14 cellular contexts compared by ENCODE assay signal in genomic region chr21:34926784-34927548, GRCh38.
DNase-seq lines count a peak whose midpoint lies in the region; ATAC-seq and TF ChIP-seq lines count a peak whose summit lies in the region.
"Had no signal": no experiment of that assay in that cellular context is flagged by ENCODE, and none has a peak within 500 bp of the region (broad histone marks: within the 10 kb centered on the region; RNA-seq: fewer than 3 reads in every experiment).

No MANE protein-coding gene starts in this region.

- H3K4me2 ChIP-seq in hepatocyte: peak overlapping the region; percentile 23

- H3K4me3 ChIP-seq in hepatocyte: no peak overlapping the region
- H3K4me3 ChIP-seq: psoas muscle, vagina had no signal

- H3K27ac ChIP-seq in hepatocyte: peak overlapping the region; percentile 37
- H3K27ac ChIP-seq: psoas muscle, vagina had no signal

- 73% methylated on average over 8 of the region's 8 CpGs for WGBS in hepatocyte (ENCODE audit: low lambda C conversion rate, missing lambda C conversion rate)

- H3K27me3 ChIP-seq in hepatocyte: no peaks in the 10 kb centered on the region
- H3K27me3 ChIP-seq: vagina had no signal

- H3K79me2 ChIP-seq in hepatocyte: no peaks in the 10 kb centered on the region

- H3K9me2 ChIP-seq in hepatocyte (replicated peaks; ENCODE audit: insufficient read depth): no peaks in the 10 kb centered on the region

- H3K9me3 Mint-ChIP-seq in activated naive CD4-positive, alpha-beta T cell treated with anti-CD3 and anti-CD28 coated beads, Interleukin-2, amount 50 U/mL, for 72 hours: peaks cover 16 to 27% of the 10 kb centered on the region in 2 donors
- H3K9me3 Mint-ChIP-seq in stimulated activated naive B cell treated with anti-CD40 and anti-IgM and Interleukin-4, amounts not matched to agents 10 μg/mL and 1 μg/mL and 100 μg/mL, for 72 hours: peaks cover 6% of the 10 kb centered on the region in 2 donors

- no peak for DNase-seq in activated naive CD4-positive, alpha-beta T cell treated with anti-CD3 and anti-CD28 coated beads, Interleukin-2, amount 50 U/mL, for 72 hours (ENCODE audit: low spot score in 2 of 2)
- DNase-seq in activated naive CD4-positive, alpha-beta T cell treated with anti-CD3 and anti-CD28 coated beads, Interleukin-2, amount 50 U/mL, for 16 hours: no peak
- DNase-seq in hepatocyte (ENCODE audit: low spot score) (peak; percentile 73), GOT3 (lab: John Stamatoyannopoulos, UW) (no peak), NK-92 (lab: John Stamatoyannopoulos, UW; ENCODE audit: unreplicated experiment) (no peak)
- DNase-seq in stimulated activated naive B cell treated with anti-CD40 and anti-IgM and Interleukin-4, amounts not matched to agents 10 μg/mL and 1 μg/mL and 100 μg/mL, for 72 hours: no peak
- DNase-seq in activated naive CD4-positive, alpha-beta T cell (lab: John Stamatoyannopoulos, UW): no peak
- DNase-seq: activated CD4-positive, alpha-beta T cell treated with anti-CD3 and anti-CD28 coated beads, Interleukin-2, amount 50 U/mL, for 1 hour; amniotic stem cell; NCI-H1092; NCI-H524 treated with DMSO at 0.1 percent for 48 hours; psoas muscle had no signal

- H3K36me3 ChIP-seq in hepatocyte (replicated peaks; ENCODE audit: insufficient read depth, low read depth): no peaks in the 10 kb centered on the region
- H3K36me3 ChIP-seq: vagina had no signal

- H3K4me1 Mint-ChIP-seq in stimulated activated naive B cell treated with anti-CD40 and anti-IgM and Interleukin-4, amounts not matched to agents 10 μg/mL and 1 μg/mL and 100 μg/mL, for 72 hours: peaks cover 51 to 81% of the 10 kb centered on the region in 2 donors

- TF ChIP-seq CTCF in hepatocyte (IDR thresholded peaks at IDR 0.05; ENCODE audit: poor library complexity): no peak

- no peaks in the 10 kb centered on the region for H3K9me3 ChIP-seq in hepatocyte (ENCODE audit: low read depth)
- H3K9me3 ChIP-seq: psoas muscle, vagina had no signal

- H2AFZ ChIP-seq in hepatocyte: no peak overlapping the region

- H3K4me3 Mint-ChIP-seq in stimulated activated naive B cell treated with anti-CD40 and anti-IgM and Interleukin-4, amounts not matched to agents 10 μg/mL and 1 μg/mL and 100 μg/mL, for 72 hours: peak overlapping the region; percentile 43 to 55

- H3K27me3 Mint-ChIP-seq in stimulated activated naive B cell treated with anti-CD40 and anti-IgM and Interleukin-4, amounts not matched to agents 10 μg/mL and 1 μg/mL and 100 μg/mL, for 72 hours: no peaks in the 10 kb centered on the region

- no peaks in the 10 kb centered on the region for H4K20me1 ChIP-seq in hepatocyte (ENCODE audit: insufficient read depth, poor library complexity, severe bottlenecking)

- H3K4me1 ChIP-seq in hepatocyte (ENCODE audit: insufficient read depth): peaks cover 11% of the 10 kb centered on the region
- H3K4me1 ChIP-seq: vagina had no signal

- peak overlapping the region; percentile 25 to 55 for H3K27ac Mint-ChIP-seq in activated naive CD4-positive, alpha-beta T cell treated with anti-CD3 and anti-CD28 coated beads, Interleukin-2, amount 50 U/mL, for 72 hours
- H3K27ac Mint-ChIP-seq in stimulated activated naive B cell treated with anti-CD40 and anti-IgM and Interleukin-4, amounts not matched to agents 10 μg/mL and 1 μg/mL and 100 μg/mL, for 72 hours: peak overlapping the region; percentile 75

- peaks cover 28 to 32% of the 10 kb centered on the region in 2 donors for H3K36me3 Mint-ChIP-seq in activated naive CD4-positive, alpha-beta T cell treated with anti-CD3 and anti-CD28 coated beads, Interleukin-2, amount 50 U/mL, for 72 hours
- peaks cover 39 to 59% of the 10 kb centered on the region in 2 donors for H3K36me3 Mint-ChIP-seq in stimulated activated naive B cell treated with anti-CD40 and anti-IgM and Interleukin-4, amounts not matched to agents 10 μg/mL and 1 μg/mL and 100 μg/mL, for 72 hours

- peak in 1 of 2 donors; percentile 51 for ATAC-seq in activated naive CD4-positive, alpha-beta T cell treated with anti-CD3 and anti-CD28 coated beads, Interleukin-2, amount 50 U/mL, for 72 hours
- ATAC-seq in SK-N-SH treated with all-trans-retinoic acid at 6 μM for 48 hours: peak; percentile 54; the same call in 1 of the 3 replicates
- ATAC-seq in stimulated activated naive B cell treated with anti-CD40 and anti-IgM and Interleukin-4, amounts not matched to agents 10 μg/mL and 1 μg/mL and 100 μg/mL, for 72 hours (replicated peaks): peak in 1 of 2 donors; percentile 28

TF ChIP-seq in SK-N-SH treated with all-trans-retinoic acid at 6 μM for 48 hours, 23 proteins besides CTCF, POLR2A, EP300 and RAD21:
- TF ChIP-seq PATZ1 (CRISPR knock-in tag; IDR thresholded peaks at IDR 0.05; ENCODE audit: borderline replicate concordance): no peak
- no peak for TF ChIP-seq TCF4 (CRISPR knock-in tag; IDR thresholded peaks at IDR 0.05; ENCODE audit: borderline replicate concordance)
- TF ChIP-seq POU6F1 (CRISPR knock-in tag; IDR thresholded peaks at IDR 0.05; ENCODE audit: borderline replicate concordance, low read depth): no peak
